ENCODE assay signal across 10 cellular contexts in genomic region chr3:172137287-172138030, GRCh38.
DNase-seq lines count a peak whose midpoint lies in the region; ATAC-seq and TF ChIP-seq lines count a peak whose summit lies in the region.
"Had no signal": no experiment of that assay in that cellular context is flagged by ENCODE, and none has a peak within 500 bp of the region (broad histone marks: within the 10 kb centered on the region; RNA-seq: fewer than 3 reads in every experiment).

No MANE protein-coding gene starts in this region.

- peaks cover 58% of the 10 kb centered on the region for H3F3A ChIP-seq in SK-N-SH (replicated peaks; ENCODE audit: insufficient read depth)

- no peak overlapping the region for H2BK120ac ChIP-seq in trophoblast cell (ENCODE audit: insufficient read depth, low read length, poor library complexity)

- H2BK12ac ChIP-seq in trophoblast cell (ENCODE audit: low read length) = no peak overlapping the region

- H4K12ac ChIP-seq in trophoblast cell (ENCODE audit: low read depth, low read length) = no peak overlapping the region

- H3K9ac ChIP-seq in SK-N-SH = peak overlapping the region; percentile 49; the same call in 1 of the 2 replicates
- H3K9ac ChIP-seq in trophoblast cell (ENCODE audit: low read length) = no peak overlapping the region

- H3K4me2 ChIP-seq in SK-N-SH = peak overlapping the region; percentile 51
- H3K4me2 ChIP-seq in trophoblast cell (ENCODE audit: low read length) = no peak overlapping the region

- peak overlapping the region; percentile 10 to 84 (median 46) for H3K27ac Mint-ChIP-seq in CD8-positive, alpha-beta memory T cell

- H3K18ac ChIP-seq in trophoblast cell (ENCODE audit: low read length) = peak overlapping the region; percentile 22

- no peaks in the 10 kb centered on the region for H3K36me3 Mint-ChIP-seq in CD8-positive, alpha-beta memory T cell

- H3K4me3 ChIP-seq in CD8-positive, alpha-beta memory T cell (ENCODE audit: low read length) = no peak overlapping the region
- H3K4me3 ChIP-seq in SK-N-SH (ENCODE audit: low read depth in 2 of 2, low read length in 1 of 2) = no peak overlapping the region
- H3K4me3 ChIP-seq in fibroblast of the aortic adventitia (ENCODE audit: low read depth, low read length) = no peak overlapping the region
- no peak overlapping the region for H3K4me3 ChIP-seq in trophoblast cell (ENCODE audit: low read depth, low read length)

- H3K4me1 ChIP-seq in CD8-positive, alpha-beta memory T cell (ENCODE audit: insufficient read depth, low read length) = peaks cover 40% of the 10 kb centered on the region
- H3K4me1 ChIP-seq in SK-N-SH (ENCODE audit: control insufficient read depth in 1 of 2, insufficient read depth in 2 of 2, low read depth in 1 of 2, low read length in 1 of 2) (peaks cover 34 to 72% of the 10 kb centered on the region in 2 experiments), trophoblast cell (ENCODE audit: control insufficient read depth in 1 of 2, insufficient read depth in 2 of 2, low read length in 2 of 2) (peaks cover 8 to 23% of the 10 kb centered on the region in 2 experiments)

- H4K20me1 ChIP-seq in SK-N-SH (ENCODE audit: insufficient read depth) = no peaks in the 10 kb centered on the region

- H3K4me1 Mint-ChIP-seq in CD8-positive, alpha-beta memory T cell = peaks cover 57 to 83% (median 74%) of the 10 kb centered on the region in 3 donors

- H2BK5ac ChIP-seq in trophoblast cell (ENCODE audit: low read depth, low read length, poor library complexity) = no peak overlapping the region

- no peak overlapping the region for H3K14ac ChIP-seq in trophoblast cell (ENCODE audit: low read length)

- no peak for TF ChIP-seq EP300 in SK-N-SH (IDR thresholded peaks at IDR 0.05; ENCODE audit: borderline replicate concordance in 1 of 2, low read depth in 1 of 2, low read length in 1 of 2)

- no peak for TF ChIP-seq RAD21 in SK-N-SH (IDR thresholded peaks at IDR 0.05; ENCODE audit: low read length)

- H3K27me3 ChIP-seq in CD8-positive, alpha-beta memory T cell (ENCODE audit: insufficient read depth, low read length, poor library complexity, severe bottlenecking) = no peaks in the 10 kb centered on the region
- H3K27me3 ChIP-seq in SK-N-SH (ENCODE audit: insufficient read depth) (no peaks in the 10 kb centered on the region), trophoblast cell (ENCODE audit: insufficient read depth, low read length) (no peaks in the 10 kb centered on the region)

- no peak overlapping the region for H3K23ac ChIP-seq in trophoblast cell (ENCODE audit: low read length)

- H3K9me2 ChIP-seq in SK-N-SH = no peaks in the 10 kb centered on the region

- DNase-seq in CD8-positive, alpha-beta memory T cell = no peak
- DNase-seq in SK-N-SH = no peak
- DNase-seq in fibroblast of the aortic adventitia (ENCODE audit: low read depth) = peak; percentile 58
- DNase-seq in trophoblast cell = peak in 1 of 2 donors; percentile 41
- DNase-seq in NCI-H526 treated with DMSO at 0.1 percent for 48 hours (lab: John Stamatoyannopoulos, UW) = no peak
- no peak for DNase-seq in C1 segment of cervical spinal cord (lab: John Stamatoyannopoulos, UW)
- DNase-seq: NCI-H1048; stimulated activated CD4-positive, alpha-beta T cell treated with anti-CD3 and anti-CD28 coated beads, Interleukin-12 subunit alpha, Interleukin-12 subunit beta, amount 100 ng/mL, for 4 hours had no signal

- no peaks in the 10 kb centered on the region for H3K9me3 Mint-ChIP-seq in CD8-positive, alpha-beta memory T cell

- ATAC-seq in GM18498 (IDR thresholded peaks at IDR 0.05; ENCODE audit: unreplicated experiment) = no peak
- no peak for ATAC-seq in GM18519 (IDR thresholded peaks at IDR 0.05; ENCODE audit: low FRiP score, unreplicated experiment)

- POLR2A ChIA-PET in CD8-positive, alpha-beta memory T cell (lab: Charles Lee) = interaction anchor here (0.6 kb wide), 1 partner anchor 9 kb away, joined by 7 read pairs; no protein-coding TSS in a partner anchor
- POLR2A ChIA-PET in SK-N-SH (lab: Yijun Ruan, JAX) = no interaction called here

- no peak overlapping the region for H4K8ac ChIP-seq in trophoblast cell (ENCODE audit: low read depth, low read length)

- H3K27me3 Mint-ChIP-seq in CD8-positive, alpha-beta memory T cell = peaks cover 0 to 1% of the 10 kb centered on the region in 2 donors

- WGBS in SK-N-SH (ENCODE audit: low lambda C conversion rate) = 32% methylated on average over 2 of the region's 2 CpGs
- whole genome bisulfite sequencing in trophoblast cell (ENCODE audit: extremely low coverage, insufficient coverage, insufficient read length) = no CpG with 5 or more reads among the region's 2 CpGs

- TF ChIP-seq CTCF in SK-N-SH (IDR thresholded peaks at IDR 0.05) = no peak
- no peak for TF ChIP-seq CTCF in fibroblast of the aortic adventitia (IDR thresholded peaks at IDR 0.05; ENCODE audit: insufficient read depth, low read length)

- peak overlapping the region; percentile 14 for H4K91ac ChIP-seq in trophoblast cell (ENCODE audit: low read depth, low read length)

- H3K79me2 ChIP-seq in SK-N-SH (ENCODE audit: insufficient read depth) (peaks cover 87% of the 10 kb centered on the region), trophoblast cell (ENCODE audit: control insufficient read depth, insufficient read depth, low read length, poor library complexity) (peaks cover 3% of the 10 kb centered on the region)

- H3K36me3 ChIP-seq in CD8-positive, alpha-beta memory T cell (ENCODE audit: insufficient read depth, low read length) = no peaks in the 10 kb centered on the region
- H3K36me3 ChIP-seq in SK-N-SH (replicated peaks in 1 of 2; ENCODE audit: control insufficient read depth in 1 of 2, insufficient read depth in 2 of 2, low read length in 1 of 2) (peaks cover 0 to 14% of the 10 kb centered on the region in 2 experiments), trophoblast cell (ENCODE audit: control insufficient read depth in 1 of 2, insufficient read depth in 2 of 2, low read length in 2 of 2) (peaks cover 2 to 3% of the 10 kb centered on the region in 2 experiments)

- no peak overlapping the region for H3K4ac ChIP-seq in trophoblast cell (ENCODE audit: low read depth, low read length)

- CTCF ChIA-PET in CD8-positive, alpha-beta memory T cell (lab: Charles Lee) = no interaction called here
- CTCF ChIA-PET in SK-N-SH (lab: Yijun Ruan, JAX) = interaction anchor here (0.7 kb wide), 1 partner anchor 26 kb away, joined by 3 read pairs; no protein-coding TSS in a partner anchor

- no peak overlapping the region for H2AFZ ChIP-seq in SK-N-SH (ENCODE audit: low read depth)
- no peak overlapping the region for H2AFZ ChIP-seq in trophoblast cell (ENCODE audit: insufficient read depth, low read length, poor library complexity)

- no peak overlapping the region for H2AK5ac ChIP-seq in trophoblast cell (ENCODE audit: low read length)

- H3K9me3 ChIP-seq in CD8-positive, alpha-beta memory T cell (ENCODE audit: low read length) = no peaks in the 10 kb centered on the region
- H3K9me3 ChIP-seq in SK-N-SH (no peaks in the 10 kb centered on the region), trophoblast cell (ENCODE audit: insufficient read depth, low read depth, low read length) (no peaks in the 10 kb centered on the region)

- no peak overlapping the region for H3K27ac ChIP-seq in CD8-positive, alpha-beta memory T cell (ENCODE audit: low read depth, low read length)
- H3K27ac ChIP-seq in SK-N-SH (ENCODE audit: low read depth in 2 of 2, low read length in 1 of 2) = peak overlapping the region; percentile 88 to 96
- H3K27ac ChIP-seq in trophoblast cell (ENCODE audit: low read depth, low read length) = peak overlapping the region; percentile 4

- H3K79me1 ChIP-seq in trophoblast cell (ENCODE audit: low read length) = peaks cover 3% of the 10 kb centered on the region

- peak overlapping the region in 3 of 7 donors; percentile 2 to 35 (median 26) for H3K4me3 Mint-ChIP-seq in CD8-positive, alpha-beta memory T cell

TF ChIP-seq in SK-N-SH, 30 proteins besides CTCF, POLR2A, EP300 and RAD21:
- TF ChIP-seq ELF1 (IDR thresholded peaks at IDR 0.05) (no peak), REST (IDR thresholded peaks at IDR 0.05; ENCODE audit: low read depth, low read length) (no peak), MEF2A (IDR thresholded peaks at IDR 0.05; ENCODE audit: borderline replicate concordance, low read depth) (no peak)
